In genomic region chr11:96337541-96338530, GRCh38 we compare ENCODE assay signal across 7 cellular contexts. TPM values are rescaled to one million over a fixed set of nuclear protein-coding genes. Genes with fewer than 3 reads are reported as not detected.
DNase-seq lines count a peak whose midpoint lies in the region; ATAC-seq, FAIRE-seq and TF ChIP-seq lines count a peak whose summit lies in the region.

No MANE protein-coding gene starts in this region.

- H3K4me1 ChIP-seq in heart right ventricle = peaks cover 3 to 79% (median 56%) of the 10 kb centered on the region in 9 donors

- H3K9me3 ChIP-seq in heart right ventricle = no peaks in the 10 kb centered on the region

- FAIRE-seq in GM19239 (lab: Jason Lieb, UNC) = peak; percentile 82

- peaks cover 38% of the 10 kb centered on the region for H3K36me3 Mint-ChIP-seq in activated T-cell treated with anti-CD3 and anti-CD28 coated beads, Interleukin-2, amount 50 U/mL, for 4 hours (ENCODE audit: insufficient read depth)

- 40 to 56% methylated on average over 6 of the region's 6 CpGs for WGBS in heart right ventricle, 2 donors

- H3K27ac ChIP-seq in heart right ventricle = peak overlapping the region in 8 of 10 donors; percentile 78 to 92 (median 83)

- H3K4me3 ChIP-seq in heart right ventricle = peak overlapping the region in 6 of 10 donors; percentile 57 to 74 (median 66)

- ATAC-seq in HG03095 (IDR thresholded peaks at IDR 0.05; ENCODE audit: unreplicated experiment) (peak; percentile 39), heart right ventricle (peak in 1 of 8 donors; percentile 31), sciatic nerve (no peak)
- peak; percentile 52 to 57 for ATAC-seq in activated T-cell treated with anti-CD3 and anti-CD28 coated beads, Interleukin-2, amount 50 U/mL, for 4 hours

- H3K27me3 ChIP-seq in heart right ventricle = no peaks in the 10 kb centered on the region

- peak overlapping the region; percentile 99 for H3K4me3 Mint-ChIP-seq in activated T-cell treated with anti-CD3 and anti-CD28 coated beads, Interleukin-2, amount 50 U/mL, for 4 hours

- no peaks in the 10 kb centered on the region for H3K27me3 Mint-ChIP-seq in activated T-cell treated with anti-CD3 and anti-CD28 coated beads, Interleukin-2, amount 50 U/mL, for 4 hours (ENCODE audit: low read depth)

- intact Hi-C loops in heart right ventricle (cut with DNase I) = loop anchor here in 3 of 10 donors (5.0 to 10.0 kb wide), 3 partner anchors 83 to 131 kb away; no protein-coding TSS in a partner anchor
- intact Hi-C loops in sciatic nerve (cut with DNase I) = loop anchor here (10.0 kb wide), 1 partner anchor 173 kb away; no protein-coding TSS in a partner anchor

- H3K4me1 Mint-ChIP-seq in activated T-cell treated with anti-CD3 and anti-CD28 coated beads, Interleukin-2, amount 50 U/mL, for 4 hours (ENCODE audit: low read depth) = peaks cover 71% of the 10 kb centered on the region

- H3K9me3 Mint-ChIP-seq in activated T-cell treated with anti-CD3 and anti-CD28 coated beads, Interleukin-2, amount 50 U/mL, for 4 hours = no peaks in the 10 kb centered on the region

- peaks cover 0 to 6% (median 0%) of the 10 kb centered on the region in 9 donors for H3K36me3 ChIP-seq in heart right ventricle

- no peak for TF ChIP-seq CTCF in heart right ventricle (IDR thresholded peaks at IDR 0.05)

- DNase-seq in GM19239 (ENCODE audit: insufficient read length, low spot score) = no peak
- DNase-seq in activated T-cell treated with anti-CD3 and anti-CD28 coated beads, Interleukin-2, amount 50 U/mL, for 4 hours = peak; percentile 19
- DNase-seq in heart right ventricle = no peak
- peak; percentile 32 to 48 for DNase-seq in stimulated activated CD4-positive, alpha-beta T cell treated with anti-CD3 and anti-CD28 coated beads, Interleukin-4, amount 100 ng/mL, for 48 hours (ENCODE audit: low read depth in 2 of 2)
- DNase-seq in T-helper 9 cell = no peak
- no peak for DNase-seq in sciatic nerve (ENCODE audit: low spot score)

RNA-seq across cellular contexts. Expression of gene MAML2, which starts 5.2 kb away (rescaled TPM):
- total RNA-seq in activated T-cell treated with anti-CD3 and anti-CD28 coated beads, Interleukin-2, amount 50 U/mL, for 4 hours = 10 to 100 TPM; 27.3 to 29.8 (median 29.2) TPM
- total RNA-seq in heart right ventricle = 1 to 10 TPM; 2.9 to 6.1 (median 4.5) TPM
- 1 to 10 TPM; 1.3 to 1.9 TPM for polyA plus RNA-seq in heart right ventricle
- total RNA-seq in sciatic nerve = 30.4 TPM

RNA-seq across cellular contexts. Expression of gene CCDC82, which starts 51.9 kb away (rescaled TPM):
- 10 to 100 TPM; 17.6 to 23.8 (median 20.7) TPM for total RNA-seq in activated T-cell treated with anti-CD3 and anti-CD28 coated beads, Interleukin-2, amount 50 U/mL, for 4 hours
- total RNA-seq in heart right ventricle (10 to 100 TPM; 10.9 to 15.3 (median 13.1) TPM), sciatic nerve (46.9 TPM)
- polyA plus RNA-seq in heart right ventricle = 10 to 100 TPM in 1 of 2 donors, 1 to 10 TPM in 1; 9.1 to 33.7 TPM

RNA-seq across cellular contexts. Expression of gene JRKL, which starts 52.0 kb away (rescaled TPM):
- total RNA-seq in activated T-cell treated with anti-CD3 and anti-CD28 coated beads, Interleukin-2, amount 50 U/mL, for 4 hours = 10 to 100 TPM in 1 of 3 donors, 1 to 10 TPM in 2; 8.9 to 11.4 (median 9.4) TPM
- total RNA-seq in heart right ventricle (1 to 10 TPM; 4.7 to 7.5 (median 6.1) TPM), sciatic nerve (13.4 TPM)
- polyA plus RNA-seq in heart right ventricle = 1 to 10 TPM; 3.4 to 3.9 TPM

Comparison
In these comparisons a context has a peak if more than half of its experiments do, and no peak if none do; other contexts are left out.
1. DNase-seq: peak in activated T-cell treated with anti-CD3 and anti-CD28 coated beads, Interleukin-2, amount 50 U/mL, for 4 hours (single experiment) and stimulated activated CD4-positive, alpha-beta T cell treated with anti-CD3 and anti-CD28 coated beads, Interleukin-4, amount 100 ng/mL, for 48 hours (2 of 2); none in GM19239 (single experiment), heart right ventricle (0 of 2), T-helper 9 cell (single experiment) and sciatic nerve (single experiment).